In the genomic region with DNA sequence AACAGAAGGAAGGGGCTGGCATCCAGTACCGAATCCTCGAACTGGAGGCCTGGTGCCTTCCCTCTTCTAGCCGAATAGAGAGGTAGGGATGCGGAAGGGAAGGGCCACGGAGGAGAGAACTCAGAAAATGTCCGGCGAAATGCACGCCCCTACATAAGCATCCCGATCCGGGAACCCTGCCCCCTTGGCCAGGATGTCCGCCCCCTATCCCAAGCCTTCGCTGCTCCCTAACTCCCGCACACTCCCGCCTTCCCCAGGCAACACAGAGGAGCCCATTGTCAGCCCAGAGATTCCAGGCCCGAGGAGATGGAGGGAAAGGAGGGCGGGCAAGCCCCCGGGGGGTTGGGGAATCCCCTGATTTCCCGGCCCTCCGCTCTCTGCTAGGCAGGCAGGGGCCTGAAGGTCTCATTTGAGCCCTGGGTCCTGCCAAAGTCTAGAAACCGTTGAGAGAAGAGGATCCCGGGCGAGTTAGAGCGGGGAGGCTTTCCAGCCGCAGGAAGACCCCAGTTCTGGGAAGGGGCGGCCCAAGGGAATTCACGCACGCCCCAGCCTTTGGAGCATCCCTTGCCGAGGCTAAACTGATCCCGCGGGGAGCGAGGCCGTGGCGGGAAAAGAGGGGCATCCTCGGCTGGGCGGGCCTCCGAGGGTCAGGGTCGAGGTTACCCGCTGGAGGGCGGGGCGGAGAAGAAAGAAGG, we compare ENCODE assay signal across 1 cellular context.
TF ChIP-seq lines count a peak whose summit lies in the region.

No MANE protein-coding gene starts in this region.

TF ChIP-seq in GM12878, 131 proteins besides CTCF, POLR2A, EP300 and RAD21:
- TF ChIP-seq IKZF1 (conservative IDR thresholded peaks at IDR 0.05) = 0 out of 2 replicates have a peak, but pooled peaks have one; percentile 10
- no peak for TF ChIP-seq HDAC2 (IDR thresholded peaks at IDR 0.05)
- TF ChIP-seq, protein P1, sequence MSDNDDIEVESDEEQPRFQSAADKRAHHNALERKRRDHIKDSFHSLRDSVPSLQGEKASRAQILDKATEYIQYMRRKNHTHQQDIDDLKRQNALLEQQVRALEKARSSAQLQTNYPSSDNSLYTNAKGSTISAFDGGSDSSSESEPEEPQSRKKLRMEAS (IDR thresholded peaks at IDR 0.05; ENCODE audit: low read depth, low read length) = no peak
- TF ChIP-seq SPI1 (IDR thresholded peaks at IDR 0.05; ENCODE audit: borderline replicate concordance, insufficient read depth, low read depth, low read length) = no peak
- TF ChIP-seq, protein P2, sequence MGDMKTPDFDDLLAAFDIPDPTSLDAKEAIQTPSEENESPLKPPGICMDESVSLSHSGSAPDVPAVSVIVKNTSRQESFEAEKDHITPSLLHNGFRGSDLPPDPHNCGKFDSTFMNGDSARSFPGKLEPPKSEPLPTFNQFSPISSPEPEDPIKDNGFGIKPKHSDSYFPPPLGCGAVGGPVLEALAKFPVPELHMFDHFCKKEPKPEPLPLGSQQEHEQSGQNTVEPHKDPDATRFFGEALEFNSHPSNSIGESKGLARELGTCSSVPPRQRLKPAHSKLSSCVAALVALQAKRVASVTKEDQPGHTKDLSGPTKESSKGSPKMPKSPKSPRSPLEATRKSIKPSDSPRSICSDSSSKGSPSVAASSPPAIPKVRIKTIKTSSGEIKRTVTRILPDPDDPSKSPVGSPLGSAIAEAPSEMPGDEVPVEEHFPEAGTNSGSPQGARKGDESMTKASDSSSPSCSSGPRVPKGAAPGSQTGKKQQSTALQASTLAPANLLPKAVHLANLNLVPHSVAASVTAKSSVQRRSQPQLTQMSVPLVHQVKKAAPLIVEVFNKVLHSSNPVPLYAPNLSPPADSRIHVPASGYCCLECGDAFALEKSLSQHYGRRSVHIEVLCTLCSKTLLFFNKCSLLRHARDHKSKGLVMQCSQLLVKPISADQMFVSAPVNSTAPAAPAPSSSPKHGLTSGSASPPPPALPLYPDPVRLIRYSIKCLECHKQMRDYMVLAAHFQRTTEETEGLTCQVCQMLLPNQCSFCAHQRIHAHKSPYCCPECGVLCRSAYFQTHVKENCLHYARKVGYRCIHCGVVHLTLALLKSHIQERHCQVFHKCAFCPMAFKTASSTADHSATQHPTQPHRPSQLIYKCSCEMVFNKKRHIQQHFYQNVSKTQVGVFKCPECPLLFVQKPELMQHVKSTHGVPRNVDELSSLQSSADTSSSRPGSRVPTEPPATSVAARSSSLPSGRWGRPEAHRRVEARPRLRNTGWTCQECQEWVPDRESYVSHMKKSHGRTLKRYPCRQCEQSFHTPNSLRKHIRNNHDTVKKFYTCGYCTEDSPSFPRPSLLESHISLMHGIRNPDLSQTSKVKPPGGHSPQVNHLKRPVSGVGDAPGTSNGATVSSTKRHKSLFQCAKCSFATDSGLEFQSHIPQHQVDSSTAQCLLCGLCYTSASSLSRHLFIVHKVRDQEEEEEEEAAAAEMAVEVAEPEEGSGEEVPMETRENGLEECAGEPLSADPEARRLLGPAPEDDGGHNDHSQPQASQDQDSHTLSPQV (IDR thresholded peaks at IDR 0.05) = no peak
- no peak for TF ChIP-seq ZSCAN29 (IDR thresholded peaks at IDR 0.05)
- no peak for TF ChIP-seq ETV6 (conservative IDR thresholded peaks at IDR 0.05 in 1 of 2, IDR thresholded peaks at IDR 0.05 in 1 of 2; ENCODE audit: borderline replicate concordance in 1 of 2, low read depth in 1 of 2)
